ENCODE assay signal across 16 cellular contexts in genomic region chr13:113418722-113419049, GRCh38.
"Had no signal": no experiment of that assay in that cellular context is flagged by ENCODE, and none has a peak within 500 bp of the region (broad histone marks: within the 10 kb centered on the region; RNA-seq: fewer than 3 reads in every experiment).

No MANE protein-coding gene starts in this region.

- H3K9me3 ChIP-seq: esophagus muscularis mucosa, neutrophil, sigmoid colon had no signal

- DNase-seq: effector memory CD8-positive, alpha-beta T cell; immature natural killer cell; kidney; left cardiac atrium; mesendoderm; naive thymus-derived CD4-positive, alpha-beta T cell; nephron progenitor cell; sigmoid colon; stimulated activated CD4-positive, alpha-beta T cell treated with anti-CD3 and anti-CD28 coated beads, Interleukin-2, amount 100 ng/mL, for 24 hours; stimulated activated CD4-positive, alpha-beta T cell treated with anti-CD3 and anti-CD28 coated beads, Interleukin-4, amount 100 ng/mL, for 4 hours; stimulated activated naive CD4-positive, alpha-beta T cell treated with Interleukin-2 at 50 U/mL for 16 hours; trophoblast cell had no signal

- H3K27ac ChIP-seq: epithelial cell of prostate, esophagus muscularis mucosa, neutrophil, sigmoid colon, skin epidermis had no signal

- ATAC-seq: effector memory CD8-positive, alpha-beta T cell; left cardiac atrium; naive thymus-derived CD4-positive, alpha-beta T cell had no signal

- H3K36me3 ChIP-seq: neutrophil, sigmoid colon had no signal

- H3K27me3 ChIP-seq: sigmoid colon had no signal

- H3K4me3 ChIP-seq: esophagus muscularis mucosa, sigmoid colon, skin epidermis had no signal
